Comparison of ENCODE assay signal across 1 cellular context in the genomic region with DNA sequence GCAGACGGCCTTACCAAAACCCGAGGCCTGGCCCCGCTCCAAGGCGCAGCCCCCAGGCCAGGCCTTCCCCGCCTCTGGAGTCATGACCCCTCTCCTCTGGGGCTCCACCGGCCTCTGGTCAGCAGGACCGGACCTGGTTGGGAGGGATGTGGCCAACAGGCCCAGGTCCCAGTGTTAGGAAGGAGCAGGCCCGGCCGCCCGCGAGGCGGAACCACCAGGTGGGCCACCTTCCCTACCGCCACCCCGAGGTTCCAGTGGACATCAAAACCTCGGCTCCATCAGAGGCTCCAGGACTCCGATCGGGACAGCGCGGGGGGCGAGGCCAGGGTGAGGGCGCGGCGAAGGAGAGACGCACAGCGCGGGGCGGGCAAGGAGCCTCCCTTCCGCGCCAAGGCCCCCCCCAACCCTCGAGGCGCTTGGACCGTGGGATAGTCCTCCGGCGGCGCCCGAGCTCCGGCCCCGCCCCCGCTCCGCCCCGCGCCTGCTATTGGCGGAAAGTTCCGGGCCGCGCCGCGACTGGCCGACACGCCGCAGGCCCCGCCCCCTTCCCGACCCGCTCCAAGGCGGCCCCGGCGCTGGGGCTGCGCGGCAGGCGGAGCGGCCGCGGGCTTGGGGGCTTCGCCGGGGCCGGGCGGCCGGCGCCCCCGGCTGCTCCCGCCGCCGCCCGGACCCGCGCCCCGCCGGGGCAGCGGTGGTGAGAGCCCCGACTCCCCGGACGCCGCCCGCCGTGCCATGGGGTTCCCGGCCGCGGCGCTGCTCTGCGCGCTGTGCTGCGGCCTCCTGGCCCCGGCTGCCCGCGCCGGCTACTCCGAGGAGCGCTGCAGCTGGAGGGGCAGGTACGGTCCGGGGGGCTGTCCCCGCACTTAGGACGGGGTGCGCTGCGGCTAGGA.
TF ChIP-seq lines count a peak whose summit lies in the region.

A gene (plus strand): TSS at position 561 of the 890 bp plus-strand sequence. CDS start 172 bp downstream, at position 733.

TF ChIP-seq in SK-N-SH, 30 proteins besides CTCF, POLR2A, EP300 and RAD21:
- no peak for TF ChIP-seq RXRA (IDR thresholded peaks at IDR 0.05; ENCODE audit: borderline replicate concordance, low read depth)
- TF ChIP-seq, protein P1, sequence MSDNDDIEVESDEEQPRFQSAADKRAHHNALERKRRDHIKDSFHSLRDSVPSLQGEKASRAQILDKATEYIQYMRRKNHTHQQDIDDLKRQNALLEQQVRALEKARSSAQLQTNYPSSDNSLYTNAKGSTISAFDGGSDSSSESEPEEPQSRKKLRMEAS (IDR thresholded peaks at IDR 0.05; ENCODE audit: low read depth), result peak; percentile 83
